Comparison of ENCODE assay signal across 27 cellular contexts in genomic region chr11:134572741-134573675, GRCh38.
DNase-seq lines count a peak whose midpoint lies in the region; ATAC-seq and TF ChIP-seq lines count a peak whose summit lies in the region.
"Had no signal": no experiment of that assay in that cellular context is flagged by ENCODE, and none has a peak within 500 bp of the region (broad histone marks: within the 10 kb centered on the region; RNA-seq: fewer than 3 reads in every experiment).

No MANE protein-coding gene starts in this region.

- TF ChIP-seq CTCF in dorsolateral prefrontal cortex (IDR thresholded peaks at IDR 0.05 in 54 of 56, conservative IDR thresholded peaks at IDR 0.05 in 2 of 56; ENCODE audit: low read depth in 1 of 56, partially characterized antibody in 56 of 56), result no peak
- TF ChIP-seq CTCF in lung (IDR thresholded peaks at IDR 0.05; ENCODE audit: control extremely low read depth, extremely low read depth), result no peak
- TF ChIP-seq CTCF in A673 (conservative IDR thresholded peaks at IDR 0.05; ENCODE audit: low read depth, low read length), result no peak

- ATAC-seq in lung (ENCODE audit: insufficient read depth, low FRiP score) (no peak), HG02884 (IDR thresholded peaks at IDR 0.05; ENCODE audit: unreplicated experiment) (no peak), HG03025 (IDR thresholded peaks at IDR 0.05; ENCODE audit: low FRiP score, unreplicated experiment) (no peak)
- ATAC-seq: A549; CD8-positive, alpha-beta T cell; mucosa of descending colon; PC-3 had no signal

- H3K9me3 ChIP-seq in lung (ENCODE audit: control insufficient read depth in 2 of 2, insufficient read depth in 1 of 2, low read length in 1 of 2) (no peaks in the 10 kb centered on the region), A673 (ENCODE audit: low read depth, low read length, poor library complexity, severe bottlenecking) (no peaks in the 10 kb centered on the region)
- H3K9me3 ChIP-seq: A549, ascending aorta, mucosa of descending colon, ovary, thyroid gland had no signal

- BruUV-seq in A673 (replicated peaks; lab: Mats Ljungman, UMichigan), result no TSS peak

- H3K4me1 ChIP-seq in lung (ENCODE audit: control insufficient read depth in 2 of 2, insufficient read depth in 2 of 2, low read length in 2 of 2) (no peaks in the 10 kb centered on the region), A673 (ENCODE audit: insufficient read depth, low read length, poor library complexity, severe bottlenecking) (no peaks in the 10 kb centered on the region)
- H3K4me1 ChIP-seq: A549, ascending aorta, thyroid gland had no signal

- CTCF ChIA-PET in A673 (lab: Charles Lee), result no interaction called here

- H3K36me3 ChIP-seq in lung (ENCODE audit: control insufficient read depth in 2 of 2, insufficient read depth in 2 of 2, low read length in 2 of 2) (no peaks in the 10 kb centered on the region), A673 (ENCODE audit: insufficient read depth, low read length, poor library complexity, severe bottlenecking) (no peaks in the 10 kb centered on the region)
- H3K36me3 ChIP-seq: ascending aorta, cardiac muscle cell, ovary, thyroid gland, WERI-Rb-1 had no signal

- POLR2A ChIA-PET in A673 (lab: Charles Lee; ENCODE audit: low non-redundant PET), result no interaction called here

- WGBS in lung, 2 donors, result 78 to 80% methylated on average over 22 of the region's 22 CpGs

- H3K27me3 ChIP-seq in dorsolateral prefrontal cortex (no peaks in the 10 kb centered on the region), lung (ENCODE audit: control insufficient read depth, insufficient read depth) (no peaks in the 10 kb centered on the region), A673 (replicated peaks; ENCODE audit: insufficient read depth, low read depth, low read length, poor library complexity) (no peaks in the 10 kb centered on the region)
- H3K27me3 ChIP-seq: ascending aorta, cardiac muscle cell, ovary, thyroid gland had no signal

- peak; percentile 26 for DNase-seq in activated CD8-positive, alpha-beta memory T cell treated with anti-CD3 and anti-CD28 coated beads for 24 hours
- no peak for DNase-seq in activated CD8-positive, alpha-beta memory T cell treated with anti-CD3 and anti-CD28 coated beads, Interleukin-2, amount 50 U/mL, for 4 hours
- DNase-seq in dorsolateral prefrontal cortex (no peak), lung (ENCODE audit: low spot score) (peak; percentile 15), A673 (ENCODE audit: low spot score) (no peak)
- DNase-seq: activated CD4-positive, alpha-beta T cell treated with anti-CD3 and anti-CD28 coated beads, Interleukin-2, amount 10 ng/mL, durations not matched to agents 24 days and 14 days; CD8-positive, alpha-beta T cell; DMS 273 treated with DMSO at 0.1 percent for 48 hours; IMR-90; mucosa of descending colon; NCI-H187; NCI-H2171 treated with DMSO at 0.1 percent for 48 hours; NCI-H524; NK-92 treated with Interleukin-12 subunit alpha and Interleukin-12 subunit beta, amount 100 ng/mL, for 24 hours; ovary; PC-3; SHP77; stimulated activated CD4-positive, alpha-beta T cell treated with anti-CD3 and anti-CD28 coated beads, Interleukin-4, amount 100 ng/mL, for 1 hour; stimulated activated naive CD4-positive, alpha-beta T cell; thyroid gland; WERI-Rb-1 had no signal

- peak overlapping the region in 45 of 59 donors; percentile 1 to 83 (median 55) for H3K27ac ChIP-seq in dorsolateral prefrontal cortex
- H3K27ac ChIP-seq in lung (ENCODE audit: low read depth in 1 of 2, low read length in 1 of 2), result no peak overlapping the region
- peak overlapping the region; percentile 58 for H3K27ac ChIP-seq in temporal lobe (ENCODE audit: low read depth, low read length)
- H3K27ac ChIP-seq in A673 (ENCODE audit: low read depth, low read length, poor library complexity, severe bottlenecking), result no peak overlapping the region
- H3K27ac ChIP-seq: A549, ascending aorta, cardiac muscle cell, ovary, thyroid gland had no signal

- intact Hi-C loops in dorsolateral prefrontal cortex (cut with DNase I) (no loop called here), A673 (cut with micrococcal nuclease; ENCODE audit: unreplicated experiment) (no loop called here)

- H3K4me3 ChIP-seq in dorsolateral prefrontal cortex, result no peak overlapping the region
- no peak overlapping the region for H3K4me3 ChIP-seq in lung
- no peak overlapping the region for H3K4me3 ChIP-seq in A673 (ENCODE audit: low read depth, low read length, poor library complexity, severe bottlenecking)
- H3K4me3 ChIP-seq: A549, ascending aorta, cardiac muscle cell, mucosa of descending colon, ovary, thyroid gland had no signal

Comparison
In these comparisons a context has a peak if more than half of its experiments do, and no peak if none do; other contexts are left out.
1. DNase-seq: peak in activated CD8-positive, alpha-beta memory T cell treated with anti-CD3 and anti-CD28 coated beads for 24 hours (single experiment) and lung (single experiment); none in activated CD8-positive, alpha-beta memory T cell treated with anti-CD3 and anti-CD28 coated beads, Interleukin-2, amount 50 U/mL, for 4 hours (single experiment), dorsolateral prefrontal cortex (0 of 10) and A673 (single experiment).
2. H3K27ac ChIP-seq: peak in dorsolateral prefrontal cortex (45 of 59) and temporal lobe (single experiment); none in lung (0 of 2) and A673 (single experiment).